In genomic region chr11:449889-450808, GRCh38 we compare ENCODE assay signal across 8 cellular contexts. TPM values are rescaled to one million over a fixed set of nuclear protein-coding genes. Genes with fewer than 3 reads are reported as not detected.
DNase-seq lines count a peak whose midpoint lies in the region; ATAC-seq and TF ChIP-seq lines count a peak whose summit lies in the region.

Gene PTDSS2, plus strand, starts transcription at chr11:450279. Its CDS starts 177 bp downstream, at chr11:450456.

- peak within 1 kb of the TSS; percentile 93 for H2AFZ ChIP-seq in ACC112 (ENCODE audit: low read length, unreplicated experiment)

- ATAC-seq in GM18870 (IDR thresholded peaks at IDR 0.05; ENCODE audit: unreplicated experiment) (peak; percentile 64), HG03135 (IDR thresholded peaks at IDR 0.05; ENCODE audit: unreplicated experiment) (peak; percentile 66)

- H3K4me3 ChIP-seq in ACC112 (ENCODE audit: low read depth, low read length) = peak within 1 kb of the TSS; percentile 89
- peak within 1 kb of the TSS; percentile 89 to 96 (median 95) for H3K4me3 ChIP-seq in breast epithelium

- H3K27me3 ChIP-seq in ACC112 (ENCODE audit: insufficient read depth, low read length) (no peaks in the 10 kb centered on the region), breast epithelium (no peaks in the 10 kb centered on the region)

- intact Hi-C loops in breast epithelium (cut with DNase I; ENCODE audit: low total_unique reads) = loop anchor here (10.0 kb wide), 1 partner anchor 145 kb away; the partner anchor contains the start of gene IFITM2

- TF ChIP-seq POLR2A in breast epithelium (IDR thresholded peaks at IDR 0.05) = peak; percentile 84

- H3K36me3 ChIP-seq in ACC112 (ENCODE audit: insufficient read depth, low read length) (no peaks in the 10 kb centered on the region; the same call in 1 of the 2 replicates), breast epithelium (no peaks in the 10 kb centered on the region)

- H3K79me2 ChIP-seq in ACC112 (ENCODE audit: control insufficient read depth, insufficient read depth, low read length, unreplicated experiment) = peaks cover 28% of the 10 kb centered on the region

- H3K27ac ChIP-seq in ACC112 (ENCODE audit: low read depth, low read length) (peak within 1 kb of the TSS; percentile 57), VCaP (peak within 1 kb of the TSS; percentile 85), breast epithelium (peak within 1 kb of the TSS; percentile 89 to 93)

- no peaks in the 10 kb centered on the region for H3K9me3 ChIP-seq in breast epithelium

- H3K4me1 ChIP-seq in ACC112 (ENCODE audit: control insufficient read depth, insufficient read depth, low read length, unreplicated experiment) (peaks cover 5% of the 10 kb centered on the region), breast epithelium (peaks cover 0 to 4% of the 10 kb centered on the region in 2 donors)

- no peak for TF ChIP-seq CTCF in VCaP (conservative IDR thresholded peaks at IDR 0.05)
- TF ChIP-seq CTCF in breast epithelium (IDR thresholded peaks at IDR 0.05) = no peak

- DNase-seq in NCI-H2196 treated with DMSO at 0.1 percent for 48 hours (lab: John Stamatoyannopoulos, UW; ENCODE audit: unreplicated experiment) (peak; percentile 92), breast epithelium (ENCODE audit: low spot score in 2 of 2) (peak; percentile 94 to 96), iPS-NIHi7 (ENCODE audit: extremely low spot score) (peak; percentile 96), smooth muscle cell of the brain vasculature (ENCODE audit: low read depth, low spot score) (peak; percentile 91)

RNA-seq across cellular contexts. Expression of gene PTDSS2, which starts in this region (rescaled TPM):
- 10 to 100 TPM; 23.8 to 53.7 (median 33.1) TPM for total RNA-seq in breast epithelium

Comparison
In these comparisons a context has a peak if more than half of its experiments do, and no peak if none do; other contexts are left out.
1. Peak in every context shown above with its lines: DNase-seq, ATAC-seq, H3K4me3 ChIP-seq and H3K27ac ChIP-seq.